ENCODE assay signal across 8 cellular contexts in genomic region chr1:101235241-101235695, GRCh38. TPM values are rescaled to one million over a fixed set of nuclear protein-coding genes. Genes with fewer than 3 reads are reported as not detected.
DNase-seq lines count a peak whose midpoint lies in the region; ATAC-seq and TF ChIP-seq lines count a peak whose summit lies in the region.

No MANE protein-coding gene starts in this region.

- WGBS in body of pancreas, 2 donors = 31 to 32% methylated on average over 6 of the region's 6 CpGs

- peak in 1 of 3 donors; percentile 56 for DNase-seq in CD4-positive, CD25-positive, alpha-beta regulatory T cell
- peak in 1 of 2 donors; percentile 17 for DNase-seq in central memory CD8-positive, alpha-beta T cell (ENCODE audit: low spot score in 2 of 2)
- DNase-seq in natural killer cell (no peak), body of pancreas (no peak), retina (no peak), hepatic stellate cell (ENCODE audit: low spot score) (no peak), anterior cingulate cortex (lab: John Stamatoyannopoulos, UW) (no peak)

- H3K9me3 Mint-ChIP-seq in CD4-positive, CD25-positive, alpha-beta regulatory T cell = peaks cover 0 to 4% (median 0%) of the 10 kb centered on the region in 7 donors
- H3K9me3 Mint-ChIP-seq in central memory CD8-positive, alpha-beta T cell = no peaks in the 10 kb centered on the region
- no peaks in the 10 kb centered on the region for H3K9me3 Mint-ChIP-seq in natural killer cell

- peak overlapping the region; percentile 96 to 99 (median 97) for H3K27ac Mint-ChIP-seq in CD4-positive, CD25-positive, alpha-beta regulatory T cell
- H3K27ac Mint-ChIP-seq in central memory CD8-positive, alpha-beta T cell (ENCODE audit: low read depth) = peak overlapping the region; percentile 97
- H3K27ac Mint-ChIP-seq in natural killer cell = peak overlapping the region; percentile 91 to 96

- H3K4me1 ChIP-seq in CD4-positive, CD25-positive, alpha-beta regulatory T cell (ENCODE audit: control insufficient read depth, insufficient read depth, low read length, poor library complexity, severe bottlenecking) = peaks cover 43% of the 10 kb centered on the region
- peaks cover 31% of the 10 kb centered on the region for H3K4me1 ChIP-seq in body of pancreas

- TF ChIP-seq POLR2A in body of pancreas (IDR thresholded peaks at IDR 0.05) = no peak

- peak overlapping the region; percentile 100 for H3K4me3 ChIP-seq in CD4-positive, CD25-positive, alpha-beta regulatory T cell (ENCODE audit: low read depth, low read length)
- H3K4me3 ChIP-seq in body of pancreas = no peak overlapping the region

- no peaks in the 10 kb centered on the region for H3K27me3 ChIP-seq in CD4-positive, CD25-positive, alpha-beta regulatory T cell (ENCODE audit: control insufficient read depth, insufficient read depth, low read length)
- H3K27me3 ChIP-seq in body of pancreas = peaks cover 0 to 5% of the 10 kb centered on the region in 2 donors

- peaks cover 13% of the 10 kb centered on the region for H3K27me3 Mint-ChIP-seq in CD4-positive, CD25-positive, alpha-beta regulatory T cell
- H3K27me3 Mint-ChIP-seq in central memory CD8-positive, alpha-beta T cell = no peaks in the 10 kb centered on the region
- no peaks in the 10 kb centered on the region for H3K27me3 Mint-ChIP-seq in natural killer cell (ENCODE audit: low read depth in 2 of 2)

- no peaks in the 10 kb centered on the region for H3K9me3 ChIP-seq in CD4-positive, CD25-positive, alpha-beta regulatory T cell (ENCODE audit: control insufficient read depth in 2 of 2, low read length in 2 of 2)
- H3K9me3 ChIP-seq in body of pancreas = no peaks in the 10 kb centered on the region

- H3K4me1 Mint-ChIP-seq in CD4-positive, CD25-positive, alpha-beta regulatory T cell = peaks cover 16 to 60% (median 45%) of the 10 kb centered on the region in 4 donors
- H3K4me1 Mint-ChIP-seq in central memory CD8-positive, alpha-beta T cell = peaks cover 80% of the 10 kb centered on the region
- peaks cover 53 to 54% of the 10 kb centered on the region in 2 donors for H3K4me1 Mint-ChIP-seq in natural killer cell

- TF ChIP-seq CTCF in natural killer cell (IDR thresholded peaks at IDR 0.05) (no peak), body of pancreas (IDR thresholded peaks at IDR 0.05) (no peak)

- intact Hi-C loops in natural killer cell (cut with micrococcal nuclease) = loop anchor here (5.0 kb wide), 4 partner anchors 77 to 523 kb away; no protein-coding TSS in a partner anchor
- intact Hi-C loops in body of pancreas (cut with DNase I) = no loop called here

- H3K4me3 Mint-ChIP-seq in CD4-positive, CD25-positive, alpha-beta regulatory T cell = peak overlapping the region; percentile 98 to 100 (median 100)
- peak overlapping the region; percentile 99 for H3K4me3 Mint-ChIP-seq in central memory CD8-positive, alpha-beta T cell
- peak overlapping the region; percentile 98 for H3K4me3 Mint-ChIP-seq in natural killer cell

- H3K36me3 ChIP-seq in CD4-positive, CD25-positive, alpha-beta regulatory T cell (ENCODE audit: control insufficient read depth, insufficient read depth, low read length) = peaks cover 17% of the 10 kb centered on the region
- no peaks in the 10 kb centered on the region for H3K36me3 ChIP-seq in body of pancreas (replicated peaks in 1 of 2; ENCODE audit: insufficient read depth in 1 of 2, low read depth in 2 of 2)

- peak overlapping the region; percentile 88 for H3K27ac ChIP-seq in CD4-positive, CD25-positive, alpha-beta regulatory T cell (ENCODE audit: insufficient read depth, low read length, poor library complexity, severe bottlenecking)
- H3K27ac ChIP-seq in body of pancreas = peak overlapping the region in 1 of 4 donors; percentile 21

- H3K36me3 Mint-ChIP-seq in CD4-positive, CD25-positive, alpha-beta regulatory T cell = peaks cover 18% of the 10 kb centered on the region
- peaks cover 54% of the 10 kb centered on the region for H3K36me3 Mint-ChIP-seq in central memory CD8-positive, alpha-beta T cell (ENCODE audit: insufficient read depth)
- peaks cover 26% of the 10 kb centered on the region for H3K36me3 Mint-ChIP-seq in natural killer cell

- peak; percentile 46 to 48 for ATAC-seq in CD4-positive, CD25-positive, alpha-beta regulatory T cell (ENCODE audit: low read depth in 2 of 2)
- peak; percentile 2 for ATAC-seq in HG03442 (IDR thresholded peaks at IDR 0.05; ENCODE audit: unreplicated experiment)
- peak; percentile 11 for ATAC-seq in central memory CD8-positive, alpha-beta T cell (replicated peaks; ENCODE audit: extremely low read depth, poor library complexity, severe bottlenecking)
- ATAC-seq in natural killer cell = peak in 2 of 3 donors; percentile 6 to 19
- ATAC-seq in body of pancreas = no peak

RNA-seq across cellular contexts. Expression of gene S1PR1, which starts 1.6 kb away (rescaled TPM):
- 191 TPM for total RNA-seq in CD4-positive, CD25-positive, alpha-beta regulatory T cell
- 100 to 1,000 TPM; 131 to 165 (median 151) TPM for polyA plus RNA-seq in CD4-positive, CD25-positive, alpha-beta regulatory T cell
- total RNA-seq in natural killer cell = 100 to 1,000 TPM in 1 of 3 donors, 10 to 100 TPM in 2; 33.5 to 114 (median 80.2) TPM
- total RNA-seq in body of pancreas = 10 to 100 TPM; 10.1 to 11.5 TPM
